ENCODE assay signal across 8 cellular contexts in the genomic region with DNA sequence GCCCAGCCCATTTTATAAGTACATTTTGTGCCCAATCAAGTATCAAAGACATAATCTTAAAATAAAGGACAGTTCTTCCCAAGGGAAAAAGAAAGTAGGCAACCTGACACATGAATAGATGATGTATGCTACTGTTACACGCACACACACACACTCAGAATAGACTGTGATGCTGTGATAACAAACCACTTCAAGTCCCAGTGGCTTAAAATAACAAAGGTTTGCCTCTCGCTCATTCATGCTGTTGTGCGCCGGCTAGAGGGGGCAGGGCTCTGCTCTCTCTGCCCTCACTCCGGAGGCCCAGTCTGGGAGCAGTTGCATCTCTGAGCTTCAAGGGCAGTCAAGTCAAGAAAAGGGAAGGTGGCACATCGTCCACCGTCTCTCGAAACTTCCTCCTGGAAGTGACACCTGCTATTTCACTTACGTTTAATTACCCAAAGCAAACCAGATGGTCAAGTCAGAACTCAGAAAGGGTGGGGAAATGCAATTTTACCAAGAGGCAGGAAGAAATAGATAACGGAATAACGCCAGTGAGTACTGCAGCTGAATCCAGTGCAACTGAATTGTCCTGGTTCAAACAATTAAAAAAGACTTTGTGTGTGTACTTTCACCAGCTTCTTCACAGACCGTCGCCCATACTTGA. TPM values are rescaled to one million over a fixed set of nuclear protein-coding genes. Genes with fewer than 3 reads are reported as not detected.
A peak's percentile ranks its signal among the peaks of the same experiment; 100 is the strongest.
DNase-seq lines count a peak whose midpoint lies in the region; ATAC-seq lines count a peak whose summit lies in the region.

No MANE protein-coding gene starts in this region.

- intact Hi-C loops in activated T-helper 1 cell treated with anti-CD3 and anti-CD28 coated beads, Interleukin-12 subunit alpha, Interleukin-12 subunit beta, Interleukin-2, Interleukin-4 antibody, amounts not matched to agents 30 ng/mL and 10 ng/mL and 1 ng/mL, durations not matched to agents 14 hours and 24 hours and 36 hours (cut with micrococcal nuclease) = no loop called here

- peaks cover 8% of the 10 kb centered on the region for H3K36me3 Mint-ChIP-seq in activated T-helper 1 cell treated with anti-CD3 and anti-CD28 coated beads, Interleukin-12 subunit alpha, Interleukin-12 subunit beta, Interleukin-2, Interleukin-4 antibody, amounts not matched to agents 30 ng/mL and 10 ng/mL and 1 ng/mL, durations not matched to agents 14 hours and 24 hours and 36 hours (ENCODE audit: low read depth)

- DNase-seq in activated CD4-positive, CD25-positive, alpha-beta regulatory T cell treated with anti-CD3 and anti-CD28 coated beads, Interleukin-2, amount 50 U/mL, for 72 hours = no peak
- DNase-seq in NCI-H1436 (lab: John Stamatoyannopoulos, UW) (peak; percentile 52), left lobe of liver (ENCODE audit: low spot score) (peak; percentile 46), NCI-H2196 treated with DMSO at 0.1 percent for 48 hours (lab: John Stamatoyannopoulos, UW; ENCODE audit: unreplicated experiment) (no peak), T-helper 9 cell (no peak)
- DNase-seq in activated T-helper 1 cell treated with anti-CD3 and anti-CD28 coated beads, Interleukin-12 subunit alpha, Interleukin-12 subunit beta, Interleukin-2, Interleukin-4 antibody, amounts not matched to agents 30 ng/mL and 10 ng/mL and 1 ng/mL, durations not matched to agents 14 hours and 24 hours and 36 hours (ENCODE audit: low spot score) = no peak

- peak; percentile 48 to 60 for ATAC-seq in activated CD4-positive, CD25-positive, alpha-beta regulatory T cell treated with anti-CD3 and anti-CD28 coated beads, Interleukin-2, amount 50 U/mL, for 24 hours
- peak; percentile 83 for ATAC-seq in HG02610 (IDR thresholded peaks at IDR 0.05; ENCODE audit: unreplicated experiment)
- no peak for ATAC-seq in left lobe of liver

- H3K27ac Mint-ChIP-seq in activated T-helper 1 cell treated with anti-CD3 and anti-CD28 coated beads, Interleukin-12 subunit alpha, Interleukin-12 subunit beta, Interleukin-2, Interleukin-4 antibody, amounts not matched to agents 30 ng/mL and 10 ng/mL and 1 ng/mL, durations not matched to agents 14 hours and 24 hours and 36 hours = peak overlapping the region; percentile 65

- H3K4me1 Mint-ChIP-seq in activated T-helper 1 cell treated with anti-CD3 and anti-CD28 coated beads, Interleukin-12 subunit alpha, Interleukin-12 subunit beta, Interleukin-2, Interleukin-4 antibody, amounts not matched to agents 30 ng/mL and 10 ng/mL and 1 ng/mL, durations not matched to agents 14 hours and 24 hours and 36 hours (ENCODE audit: low read depth) = peaks cover 34% of the 10 kb centered on the region

- H3K27me3 Mint-ChIP-seq in activated T-helper 1 cell treated with anti-CD3 and anti-CD28 coated beads, Interleukin-12 subunit alpha, Interleukin-12 subunit beta, Interleukin-2, Interleukin-4 antibody, amounts not matched to agents 30 ng/mL and 10 ng/mL and 1 ng/mL, durations not matched to agents 14 hours and 24 hours and 36 hours (ENCODE audit: insufficient read depth) = peaks cover 4% of the 10 kb centered on the region

- no peaks in the 10 kb centered on the region for H3K9me3 Mint-ChIP-seq in activated T-helper 1 cell treated with anti-CD3 and anti-CD28 coated beads, Interleukin-12 subunit alpha, Interleukin-12 subunit beta, Interleukin-2, Interleukin-4 antibody, amounts not matched to agents 30 ng/mL and 10 ng/mL and 1 ng/mL, durations not matched to agents 14 hours and 24 hours and 36 hours

- peak overlapping the region; percentile 49 for H3K4me3 Mint-ChIP-seq in activated T-helper 1 cell treated with anti-CD3 and anti-CD28 coated beads, Interleukin-12 subunit alpha, Interleukin-12 subunit beta, Interleukin-2, Interleukin-4 antibody, amounts not matched to agents 30 ng/mL and 10 ng/mL and 1 ng/mL, durations not matched to agents 14 hours and 24 hours and 36 hours

RNA-seq across cellular contexts. Expression of gene ANKRD33B, which starts 43.3 kb away (rescaled TPM):
- 21.4 and 21.5 TPM in 2 replicates for total RNA-seq in activated T-helper 1 cell treated with anti-CD3 and anti-CD28 coated beads, Interleukin-12 subunit alpha, Interleukin-12 subunit beta, Interleukin-2, Interleukin-4 antibody, amounts not matched to agents 30 ng/mL and 10 ng/mL and 1 ng/mL, durations not matched to agents 14 hours and 24 hours and 36 hours
- total RNA-seq in left lobe of liver = 0.45 TPM

Comparison
In these comparisons a context has a peak if more than half of its experiments do, and no peak if none do; other contexts are left out.
1. DNase-seq: peak in NCI-H1436 (single experiment) and left lobe of liver (single experiment); none in activated CD4-positive, CD25-positive, alpha-beta regulatory T cell treated with anti-CD3 and anti-CD28 coated beads, Interleukin-2, amount 50 U/mL, for 72 hours (single experiment), activated T-helper 1 cell treated with anti-CD3 and anti-CD28 coated beads, Interleukin-12 subunit alpha, Interleukin-12 subunit beta, Interleukin-2, Interleukin-4 antibody, amounts not matched to agents 30 ng/mL and 10 ng/mL and 1 ng/mL, durations not matched to agents 14 hours and 24 hours and 36 hours (single experiment), NCI-H2196 treated with DMSO at 0.1 percent for 48 hours (single experiment) and T-helper 9 cell (single experiment).
2. RNA of gene ANKRD33B, which starts 43.3 kb away (total RNA-seq): 21.4 to 21.5 TPM in activated T-helper 1 cell treated with anti-CD3 and anti-CD28 coated beads, Interleukin-12 subunit alpha, Interleukin-12 subunit beta, Interleukin-2, Interleukin-4 antibody, amounts not matched to agents 30 ng/mL and 10 ng/mL and 1 ng/mL, durations not matched to agents 14 hours and 24 hours and 36 hours; 0.45 TPM in left lobe of liver (single experiment); every median in the first group is over 10 times any median in the second.